ENCODE assay signal across 12 cellular contexts in genomic region chr19:7051421-7051820, GRCh38. TPM values are rescaled to one million over a fixed set of nuclear protein-coding genes. Genes with fewer than 3 reads are reported as not detected.
"Had no signal": no experiment of that assay in that cellular context is flagged by ENCODE, and none has a peak within 500 bp of the region (broad histone marks: within the 10 kb centered on the region; RNA-seq: fewer than 3 reads in every experiment).

No MANE protein-coding gene starts in this region.

RNA-seq across cellular contexts. Expression of gene MBD3L2, which starts 2.3 kb away (rescaled TPM):
- total RNA-seq: NCI-H460, OCI-LY7, PC-3, PC-9, Peyer's patch, Right ventricle myocardium inferior, Right ventricle myocardium superior, RPMI7951, SJCRH30, SJSA1, SK-MEL-5 had no signal

RNA-seq across cellular contexts. Expression of gene MBD3L3, which starts 7.1 kb away (rescaled TPM):
- total RNA-seq: NCI-H460, OCI-LY7, PC-3, PC-9, Peyer's patch, Right ventricle myocardium inferior, Right ventricle myocardium superior, RPMI7951, SJCRH30, SJSA1, SK-MEL-5 had no signal

RNA-seq across cellular contexts. Expression of gene MBD3L4, which starts 11.4 kb away (rescaled TPM):
- total RNA-seq: NCI-H460, OCI-LY7, PC-3, PC-9, Peyer's patch, Right ventricle myocardium inferior, Right ventricle myocardium superior, RPMI7951, SJCRH30, SJSA1, SK-MEL-5 had no signal
- polyA plus RNA-seq: SK-N-SH had no signal

RNA-seq across cellular contexts. Expression of gene MBD3L5, which starts 21.0 kb away (rescaled TPM):
- total RNA-seq: NCI-H460, OCI-LY7, PC-3, PC-9, Peyer's patch, Right ventricle myocardium inferior, Right ventricle myocardium superior, RPMI7951, SJCRH30, SJSA1, SK-MEL-5 had no signal
- polyA plus RNA-seq: SK-N-SH had no signal
